In the genomic region with DNA sequence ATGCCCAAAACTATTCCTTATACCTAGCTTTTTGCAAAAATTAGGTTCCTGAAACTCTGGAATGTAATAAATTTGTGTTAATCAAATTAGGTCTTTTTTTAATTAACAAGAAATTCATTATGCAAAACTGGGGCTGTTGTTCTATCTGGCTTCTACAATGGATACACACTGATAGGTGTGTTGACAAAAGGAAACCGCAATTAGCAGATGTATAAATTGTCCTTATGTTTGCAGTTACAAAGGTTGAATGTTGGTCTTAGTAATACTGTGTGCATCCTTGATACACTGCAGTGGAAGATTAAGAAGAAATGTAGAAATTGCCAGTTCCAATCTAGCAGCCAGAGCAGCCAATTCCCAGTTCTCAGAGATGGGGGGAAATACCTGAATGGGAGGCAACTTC, we compare ENCODE assay signal across 23 cellular contexts.
"Had no signal": no experiment of that assay in that cellular context is flagged by ENCODE, and none has a peak within 500 bp of the region (broad histone marks: within the 10 kb centered on the region; RNA-seq: fewer than 3 reads in every experiment).

No MANE protein-coding gene starts in this region.

- H3K27me3 ChIP-seq: ascending aorta, cardiac muscle cell had no signal

- H3K27ac ChIP-seq: ascending aorta had no signal

- H3K4me3 ChIP-seq: ascending aorta, cardiac muscle cell had no signal

- ATAC-seq: activated CD8-positive, alpha-beta T cell treated with anti-CD3 and anti-CD28 coated beads, Interleukin-2, amount 10 ng/mL, durations not matched to agents 7 days and 5 days; activated naive CD4-positive, alpha-beta T cell treated with anti-CD3 and anti-CD28 coated beads, Interleukin-2, amount 50 U/mL, for 72 hours; activated naive CD8-positive, alpha-beta T cell treated with anti-CD3 and anti-CD28 coated beads, Interleukin-2, amount 50 U/mL, for 24 hours; PC-3; T-helper 17 cell; WTC11 had no signal

- H3K36me3 ChIP-seq: ascending aorta, cardiac muscle cell had no signal

- H3K4me1 ChIP-seq: ascending aorta had no signal

- DNase-seq: activated CD4-positive, alpha-beta T cell treated with anti-CD3 and anti-CD28 coated beads for 48 hours; activated CD4-positive, alpha-beta T cell treated with anti-CD3 and anti-CD28 coated beads, Interleukin-2, amount 50 U/mL, for 4 hours; activated CD4-positive, CD25-positive, alpha-beta regulatory T cell treated with anti-CD3 and anti-CD28 coated beads, Interleukin-2, amount 50 U/mL, for 72 hours; activated CD8-positive, alpha-beta memory T cell treated with anti-CD3 and anti-CD28 coated beads, Interleukin-2, amount 50 U/mL, for 48 hours; activated CD8-positive, alpha-beta T cell treated with anti-CD3 and anti-CD28 coated beads, Interleukin-2, amount 10 ng/mL, durations not matched to agents 7 days and 5 days; activated effector memory CD4-positive, alpha-beta T cell treated with Interleukin-2 at 50 U/mL for 16 hours; activated naive CD4-positive, alpha-beta T cell treated with Interleukin-2 at 50 U/mL for 16 hours; activated naive CD8-positive, alpha-beta T cell treated with anti-CD3 and anti-CD28 coated beads, Interleukin-2, amount 50 U/mL, for 24 hours; activated T-cell treated with anti-CD3 and anti-CD28 coated beads, Interleukin-2, amount 50 U/mL, for 1 hour; amniotic stem cell; Karpas-422; MM.1S; NCI-H1105 treated with DMSO at 0.1 percent for 48 hours; NCI-H1436 treated with DMSO at 0.1 percent for 48 hours; NCI-H1930; NCI-H446; PC-3; T-helper 17 cell; T-helper 9 cell had no signal
